Comparison of ENCODE assay signal across 23 cellular contexts in genomic region chr11:113057038-113057437, GRCh38.
DNase-seq lines count a peak whose midpoint lies in the region; ATAC-seq, FAIRE-seq and TF ChIP-seq lines count a peak whose summit lies in the region.
"Had no signal": no experiment of that assay in that cellular context is flagged by ENCODE, and none has a peak within 500 bp of the region (broad histone marks: within the 10 kb centered on the region; RNA-seq: fewer than 3 reads in every experiment).

No MANE protein-coding gene starts in this region.

- no peak for TF ChIP-seq POLR2A in HepG2 (IDR thresholded peaks at IDR 0.05; ENCODE audit: insufficient read depth in 1 of 2, low read depth in 2 of 2, low read length in 2 of 2)
- TF ChIP-seq POLR2A in right lobe of liver (IDR thresholded peaks at IDR 0.05) = no peak

- H2AFZ ChIP-seq in HepG2 (ENCODE audit: low read length) = no peak overlapping the region
- H2AFZ ChIP-seq: GM23338 had no signal

- no TSS peak for BruUV-seq in HepG2 (replicated peaks; lab: Mats Ljungman, UMichigan)

- TF ChIP-seq EP300 in HepG2 (IDR thresholded peaks at IDR 0.05; ENCODE audit: low read depth in 2 of 2, low read length in 2 of 2) = no peak
- no peak for TF ChIP-seq EP300 in HepG2 (CRISPR knock-in tag; IDR thresholded peaks at IDR 0.05; ENCODE audit: borderline replicate concordance)

- H3K9ac ChIP-seq in HepG2 (ENCODE audit: insufficient read depth, low read depth, low read length) = no peak overlapping the region
- H3K9ac ChIP-seq: BLaER1 treated with 17β-estradiol and CSF1 and Interleukin-3, amounts not matched to agents 10 nM and 100 nM had no signal

- H3K4me3 ChIP-seq in HepG2 (replicated peaks in 1 of 3; ENCODE audit: insufficient read depth in 1 of 3, low read depth in 2 of 3, low read length in 3 of 3) (no peak overlapping the region), right lobe of liver (no peak overlapping the region)
- H3K4me3 ChIP-seq: BLaER1 treated with 17β-estradiol and CSF1 and Interleukin-3, amounts not matched to agents 10 nM and 100 nM; GM12878; GM23338 had no signal

- H4K20me1 ChIP-seq in HepG2 (ENCODE audit: insufficient read depth, low read length) = no peaks in the 10 kb centered on the region
- H4K20me1 ChIP-seq: BLaER1 treated with 17β-estradiol and CSF1 and Interleukin-3, amounts not matched to agents 10 nM and 100 nM had no signal

- H3K27me3 ChIP-seq in HepG2 (ENCODE audit: control insufficient read depth in 1 of 2, insufficient read depth in 2 of 2, low read length in 2 of 2) = no peaks in the 10 kb centered on the region
- H3K27me3 ChIP-seq in right lobe of liver = no peaks in the 10 kb centered on the region
- H3K27me3 ChIP-seq: BE2C; BLaER1 treated with 17β-estradiol and CSF1 and Interleukin-3, amounts not matched to agents 10 nM and 100 nM had no signal

- TF ChIP-seq RAD21 in HepG2 (CRISPR knock-in tag; IDR thresholded peaks at IDR 0.05) = no peak

- intact Hi-C loops in Right ventricle myocardium inferior (cut with DNase I) = no loop called here
- intact Hi-C loops in cardiac septum (cut with DNase I) = no loop called here
- intact Hi-C loops in HepG2 (cut with micrococcal nuclease; ENCODE audit: unreplicated experiment) = no loop called here
- intact Hi-C loops in right lobe of liver (cut with DNase I) = no loop called here

- H3K36me3 ChIP-seq in HepG2 (replicated peaks in 1 of 2; ENCODE audit: control insufficient read depth in 1 of 2, insufficient read depth in 2 of 2, low read length in 2 of 2) = no peaks in the 10 kb centered on the region
- no peaks in the 10 kb centered on the region for H3K36me3 ChIP-seq in right lobe of liver
- H3K36me3 ChIP-seq: BLaER1 treated with 17β-estradiol and CSF1 and Interleukin-3, amounts not matched to agents 10 nM and 100 nM had no signal

- WGBS in HepG2 (ENCODE audit: low lambda C conversion rate) = 6% methylated on average over 2 of the region's 2 CpGs
- WGBS in right lobe of liver (ENCODE audit: insufficient coverage, low coverage, low lambda C conversion rate, missing lambda C conversion rate) = 30% methylated on average over 1 of the region's 2 CpGs

- ATAC-seq in Right ventricle myocardium inferior = peak; percentile 50
- no peak for ATAC-seq in HepG2
- ATAC-seq in right lobe of liver = no peak
- ATAC-seq in HG03457 (IDR thresholded peaks at IDR 0.05; ENCODE audit: unreplicated experiment) = no peak
- ATAC-seq: GM12878, GM23338, HCT116 had no signal

- H3K79me2 ChIP-seq in HepG2 (ENCODE audit: insufficient read depth, low read length) = no peaks in the 10 kb centered on the region

- in situ Hi-C loops in HepG2 (cut with HindIII; ENCODE audit: extremely low pct_ligation_motif_present, low pct_unique_long_range_greater_than_20kb) = no loop called here

- no peak overlapping the region for H3K27ac ChIP-seq in HepG2 (ENCODE audit: extremely low read length, insufficient read depth, low read length)
- no peak overlapping the region for H3K27ac ChIP-seq in right lobe of liver
- H3K27ac ChIP-seq: 22Rv1; BLaER1 treated with 17β-estradiol and CSF1 and Interleukin-3, amounts not matched to agents 10 nM and 100 nM had no signal

- POLR2A ChIA-PET in HepG2 (lab: Yijun Ruan, JAX) = no interaction called here

- H3K4me2 ChIP-seq in HepG2 (ENCODE audit: low read depth, low read length) = no peak overlapping the region
- H3K4me2 ChIP-seq: GM23338 had no signal

- no peak for FAIRE-seq in HepG2 (lab: Jason Lieb, UNC)
- FAIRE-seq in urothelium cell line (lab: Jason Lieb, UNC) = peak; percentile 85
- FAIRE-seq: A204.1, D721Med, GM12878, GM19239 had no signal

- DNase-seq in Right ventricle myocardium inferior (ENCODE audit: missing footprints) = no peak
- no peak for DNase-seq in cardiac septum (ENCODE audit: low spot score)
- DNase-seq in HepG2 (ENCODE audit: low spot score) = no peak
- no peak for DNase-seq in right lobe of liver
- DNase-seq in urothelium cell line (ENCODE audit: low spot score) = no peak
- DNase-seq: AML-193; BE2C; CD4-positive, alpha-beta T cell; CD8-positive, alpha-beta memory T cell; DMS 273 treated with DMSO at 0.1 percent for 48 hours; DMS79; EL; GDM1; H9 had no signal

- H3K9me3 ChIP-seq in HepG2 (ENCODE audit: low read length) (no peaks in the 10 kb centered on the region), right lobe of liver (no peaks in the 10 kb centered on the region)
- H3K9me3 ChIP-seq: BE2C had no signal

- H3K4me1 ChIP-seq in HepG2 (ENCODE audit: insufficient read depth, low read length) (no peaks in the 10 kb centered on the region), right lobe of liver (no peaks in the 10 kb centered on the region)
- H3K4me1 ChIP-seq: BLaER1 treated with 17β-estradiol and CSF1 and Interleukin-3, amounts not matched to agents 10 nM and 100 nM had no signal

- CTCF ChIA-PET in HepG2 (lab: Yijun Ruan, JAX; ENCODE audit: low intra/inter-chr PET ratio, low total read pairs) = no interaction called here

- TF ChIP-seq CTCF in HepG2 (CRISPR knock-in tag; IDR thresholded peaks at IDR 0.05) (no peak), right lobe of liver (IDR thresholded peaks at IDR 0.05) (no peak)

TF ChIP-seq in HepG2, 621 proteins besides CTCF, POLR2A, EP300 and RAD21:
- TF ChIP-seq CREB1 (IDR thresholded peaks at IDR 0.05) = peak; percentile 53
- no peak for TF ChIP-seq CREB1 (CRISPR knock-in tag; IDR thresholded peaks at IDR 0.05)
- TF ChIP-seq NFIB (CRISPR knock-in tag; IDR thresholded peaks at IDR 0.05; ENCODE audit: borderline replicate concordance) = no peak
